Comparison of ENCODE assay signal across 15 cellular contexts in the genomic region with DNA sequence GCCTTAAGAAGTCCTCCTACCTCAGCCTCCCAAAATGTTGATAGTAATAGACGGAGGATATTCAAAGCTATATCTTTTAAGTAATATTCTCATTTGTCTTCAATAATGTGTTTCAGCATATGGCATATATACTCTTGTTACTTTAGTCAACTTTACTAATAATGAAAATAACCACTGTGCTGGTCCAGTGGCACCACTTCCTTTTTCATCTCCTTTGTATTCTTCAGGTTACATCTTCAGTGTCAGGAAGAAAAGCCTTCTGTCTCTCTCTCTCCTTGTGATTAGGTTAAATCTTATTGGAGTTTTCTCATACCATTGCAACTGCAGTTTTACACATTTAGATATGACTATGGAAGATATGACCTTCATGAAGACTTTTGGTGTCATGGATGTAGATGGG. TPM values are rescaled to one million over a fixed set of nuclear protein-coding genes. Genes with fewer than 3 reads are reported as not detected.
DNase-seq lines count a peak whose midpoint lies in the region; ATAC-seq and TF ChIP-seq lines count a peak whose summit lies in the region.
"Had no signal": no experiment of that assay in that cellular context is flagged by ENCODE, and none has a peak within 500 bp of the region (broad histone marks: within the 10 kb centered on the region; RNA-seq: fewer than 3 reads in every experiment).

No MANE protein-coding gene starts in this region.

- H3K27me3 Mint-ChIP-seq in CD4-positive, alpha-beta memory T cell, result no peaks in the 10 kb centered on the region

- H2AFZ ChIP-seq in osteoblast (ENCODE audit: low read length), result no peak overlapping the region

- H3K4me3 ChIP-seq in CD4-positive, alpha-beta memory T cell (ENCODE audit: low read length in 2 of 2), result no peak overlapping the region
- H3K4me3 ChIP-seq in osteoblast (ENCODE audit: insufficient read depth, low read length) (no peak overlapping the region), adrenal gland (no peak overlapping the region)
- H3K4me3 ChIP-seq: MG63, uterus had no signal

- peak overlapping the region in 2 of 8 donors; percentile 32 to 37 for H3K4me3 Mint-ChIP-seq in CD4-positive, alpha-beta memory T cell

- TF ChIP-seq POLR2A in adrenal gland (IDR thresholded peaks at IDR 0.05), result no peak

- H3K4me1 Mint-ChIP-seq in CD4-positive, alpha-beta memory T cell, result peaks cover 58 to 84% (median 67%) of the 10 kb centered on the region in 4 donors

- H3K36me3 Mint-ChIP-seq in CD4-positive, alpha-beta memory T cell, result peaks cover 32 to 46% of the 10 kb centered on the region in 2 donors

- peaks cover 92% of the 10 kb centered on the region for H3K4me1 ChIP-seq in CD4-positive, alpha-beta memory T cell (ENCODE audit: insufficient read depth, low read length)
- H3K4me1 ChIP-seq in osteoblast (ENCODE audit: insufficient read depth, low read length), result no peaks in the 10 kb centered on the region
- H3K4me1 ChIP-seq in adrenal gland (replicated peaks in 1 of 2), result peaks cover 0 to 13% of the 10 kb centered on the region in 2 donors
- H3K4me1 ChIP-seq: uterus had no signal

- TF ChIP-seq CTCF in osteoblast (IDR thresholded peaks at IDR 0.05; ENCODE audit: extremely low read depth, low read depth, low read length) (no peak), adrenal gland (IDR thresholded peaks at IDR 0.05) (no peak)

- H3K27ac ChIP-seq in CD4-positive, alpha-beta memory T cell (ENCODE audit: low read depth, low read length), result no peak overlapping the region
- H3K27ac ChIP-seq in osteoblast (ENCODE audit: low read depth, low read length) (no peak overlapping the region), adrenal gland (no peak overlapping the region)
- H3K27ac ChIP-seq: HL-60, uterus had no signal

- no peaks in the 10 kb centered on the region for H3K9me3 ChIP-seq in CD4-positive, alpha-beta memory T cell (ENCODE audit: control insufficient read depth in 1 of 2, low read length in 2 of 2)
- H3K9me3 ChIP-seq in osteoblast (ENCODE audit: low read depth, low read length), result no peaks in the 10 kb centered on the region
- H3K9me3 ChIP-seq in adrenal gland (replicated peaks in 1 of 3), result no peaks in the 10 kb centered on the region
- H3K9me3 ChIP-seq: MG63, uterus had no signal

- POLR2A ChIA-PET in CD4-positive, alpha-beta memory T cell (lab: Charles Lee; ENCODE audit: partially characterized antibody), result interaction anchor here (0.9 kb wide), 1 partner anchor 9 kb away, joined by 3 read pairs; no protein-coding TSS in a partner anchor

- no peaks in the 10 kb centered on the region for H3K36me3 ChIP-seq in CD4-positive, alpha-beta memory T cell (ENCODE audit: insufficient read depth, low read length)
- no peaks in the 10 kb centered on the region for H3K36me3 ChIP-seq in osteoblast (ENCODE audit: insufficient read depth, low read length)
- no peaks in the 10 kb centered on the region for H3K36me3 ChIP-seq in adrenal gland (replicated peaks in 1 of 2)
- H3K36me3 ChIP-seq: MG63, uterus had no signal

- DNase-seq in CD4-positive, alpha-beta memory T cell, result no peak
- DNase-seq in osteoblast (ENCODE audit: insufficient read length, low spot score, missing footprints) (no peak), adrenal gland (no peak), OCI-M2 (lab: John Stamatoyannopoulos, UW; ENCODE audit: unreplicated experiment) (no peak)
- DNase-seq in stimulated activated naive CD4-positive, alpha-beta T cell treated with Interleukin-2 at 50 U/mL for 16 hours (lab: John Stamatoyannopoulos, UW), result no peak
- DNase-seq: aorta; effector memory CD4-positive, alpha-beta T cell; kidney glomerular epithelial cell; MG63; NCI-H226; uterus had no signal

- H3K27me3 ChIP-seq in CD4-positive, alpha-beta memory T cell (ENCODE audit: insufficient read depth, low read length), result no peaks in the 10 kb centered on the region
- H3K27me3 ChIP-seq in osteoblast (ENCODE audit: insufficient read depth, low read length) (no peaks in the 10 kb centered on the region), adrenal gland (no peaks in the 10 kb centered on the region)
- H3K27me3 ChIP-seq: MG63, uterus had no signal

- no peaks in the 10 kb centered on the region for H3K79me2 ChIP-seq in osteoblast (ENCODE audit: insufficient read depth, low read length)

- ATAC-seq in GM18861 (IDR thresholded peaks at IDR 0.05; ENCODE audit: unreplicated experiment) (peak; percentile 82), GM21723 (IDR thresholded peaks at IDR 0.05; ENCODE audit: unreplicated experiment) (peak; percentile 54), HG03460 (IDR thresholded peaks at IDR 0.05; ENCODE audit: unreplicated experiment) (peak; percentile 56)

- WGBS in adrenal gland, 4 donors, result 87 to 92% (median 90%) methylated on average over 1 of the region's 1 CpG

- CTCF ChIA-PET in CD4-positive, alpha-beta memory T cell (lab: Charles Lee; ENCODE audit: partially characterized antibody), result interaction anchor here (1.4 kb wide), 2 partner anchors 14 to 257 kb away, joined by 3 to 4 read pairs; partner anchors contain the start of gene EMB

- H3K9me3 Mint-ChIP-seq in CD4-positive, alpha-beta memory T cell, result peaks cover 0 to 2% (median 0%) of the 10 kb centered on the region in 8 donors

- no peaks in the 10 kb centered on the region for H4K20me1 ChIP-seq in osteoblast (ENCODE audit: insufficient read depth, low read length)

- peak overlapping the region in 5 of 7 donors; percentile 65 to 81 (median 79) for H3K27ac Mint-ChIP-seq in CD4-positive, alpha-beta memory T cell

- H3K4me2 ChIP-seq in osteoblast (ENCODE audit: insufficient read depth, low read length), result no peak overlapping the region

- intact Hi-C loops in CD4-positive, alpha-beta memory T cell (cut with micrococcal nuclease), result loop anchor here (10.0 kb wide), 1 partner anchor 47 kb away; no protein-coding TSS in a partner anchor
- intact Hi-C loops in adrenal gland (cut with DNase I), result no loop called here

RNA-seq across cellular contexts. Expression of gene PARP8, which starts 31.3 kb away (rescaled TPM):
- 100 to 1,000 TPM; 177 to 184 TPM for total RNA-seq in CD4-positive, alpha-beta memory T cell
- polyA plus RNA-seq in CD4-positive, alpha-beta memory T cell, result 10 to 100 TPM; 89.5 to 94.6 TPM
- total RNA-seq in osteoblast, result 22.1 and 30.8 TPM in 2 replicates
- total RNA-seq in adrenal gland, result 10 to 100 TPM; 14.3 to 41.8 (median 30.2) TPM
- polyA plus RNA-seq in adrenal gland, result 10 to 100 TPM; 10.5 to 25.1 (median 12.2) TPM
